14 cellular contexts compared by ENCODE assay signal in genomic region chr14:69008411-69008810, GRCh38. TPM values are rescaled to one million over a fixed set of nuclear protein-coding genes. Genes with fewer than 3 reads are reported as not detected.
DNase-seq lines count a peak whose midpoint lies in the region; ATAC-seq and TF ChIP-seq lines count a peak whose summit lies in the region.
"Had no signal": no experiment of that assay in that cellular context is flagged by ENCODE, and none has a peak within 500 bp of the region (broad histone marks: within the 10 kb centered on the region; RNA-seq: fewer than 3 reads in every experiment).

No MANE protein-coding gene starts in this region.

- H4K20me1 ChIP-seq in neural progenitor cell (ENCODE audit: low read depth), result no peaks in the 10 kb centered on the region

- H3K36me3 Mint-ChIP-seq in mesothelial cell of epicardium (no peaks in the 10 kb centered on the region), neural progenitor cell (no peaks in the 10 kb centered on the region)
- H3K36me3 Mint-ChIP-seq: memory B cell had no signal

- H3K27ac ChIP-seq in neural progenitor cell, result no peak overlapping the region
- H3K27ac ChIP-seq: prostate gland, WERI-Rb-1 had no signal

- H3K9ac ChIP-seq in neural progenitor cell, result no peak overlapping the region

- H3K4me1 Mint-ChIP-seq in mesothelial cell of epicardium (peaks cover 26% of the 10 kb centered on the region), neural progenitor cell (peaks cover 16% of the 10 kb centered on the region)

- H3K4me3 ChIP-seq in astrocyte of the cerebellum (ENCODE audit: low read depth, low read length), result no peak overlapping the region
- no peak overlapping the region for H3K4me3 ChIP-seq in neural progenitor cell
- H3K4me3 ChIP-seq: prostate gland, transverse colon had no signal

- peaks cover 3% of the 10 kb centered on the region for H3F3A ChIP-seq in neural progenitor cell (ENCODE audit: low read depth)

- H2AFZ ChIP-seq in neural progenitor cell (replicated peaks), result no peak overlapping the region

- no peaks in the 10 kb centered on the region for H3K9me3 Mint-ChIP-seq in mesothelial cell of epicardium
- no peaks in the 10 kb centered on the region for H3K9me3 Mint-ChIP-seq in neural progenitor cell
- H3K9me3 Mint-ChIP-seq: memory B cell had no signal

- no peaks in the 10 kb centered on the region for H3K79me2 ChIP-seq in neural progenitor cell (ENCODE audit: low read depth)

- H3K9me3 ChIP-seq in neural progenitor cell (ENCODE audit: low read depth), result no peaks in the 10 kb centered on the region
- H3K9me3 ChIP-seq: prostate gland, transverse colon had no signal

- H3K4me2 ChIP-seq in neural progenitor cell, result no peak overlapping the region

- H3K27me3 Mint-ChIP-seq in mesothelial cell of epicardium (ENCODE audit: low read depth) (no peaks in the 10 kb centered on the region), neural progenitor cell (ENCODE audit: insufficient read depth, low read depth) (peaks cover 7% of the 10 kb centered on the region)

- H3K27me3 ChIP-seq in neural progenitor cell, result no peaks in the 10 kb centered on the region
- H3K27me3 ChIP-seq: transverse colon had no signal

- peak; percentile 12 for DNase-seq in activated effector memory CD4-positive, alpha-beta T cell treated with anti-CD3 and anti-CD28 coated beads, Interleukin-2, amount 50 U/mL, for 16 hours
- no peak for DNase-seq in activated effector memory CD4-positive, alpha-beta T cell treated with Interleukin-2 at 50 U/mL for 16 hours
- DNase-seq in astrocyte of the cerebellum (ENCODE audit: low read depth) (peak; percentile 42), mesothelial cell of epicardium (ENCODE audit: low spot score in 2 of 2, unreplicated experiment in 2 of 2) (no peak), NOMO-1 (lab: John Stamatoyannopoulos, UW; ENCODE audit: unreplicated experiment in 2 of 2) (no peak), neural progenitor cell (ENCODE audit: low spot score) (no peak)
- no peak for DNase-seq in activated CD4-positive, CD25-positive, alpha-beta regulatory T cell treated with anti-CD3 and anti-CD28 coated beads, Interleukin-2, amount 50 U/mL, for 72 hours
- DNase-seq: amygdala, NCI-H526 treated with DMSO at 0.1 percent for 48 hours, transverse colon, WERI-Rb-1 had no signal

- in situ Hi-C loops in astrocyte of the cerebellum (cut with HindIII; ENCODE audit: low sequenced_read_pairs), result no loop called here

- H3K4me1 ChIP-seq in neural progenitor cell, result peaks cover 7% of the 10 kb centered on the region
- H3K4me1 ChIP-seq: prostate gland had no signal

- ATAC-seq in HG03039 (IDR thresholded peaks at IDR 0.05; ENCODE audit: unreplicated experiment), result no peak

- no peak for TF ChIP-seq CTCF in astrocyte of the cerebellum (IDR thresholded peaks at IDR 0.05; ENCODE audit: low read depth, low read length, missing control alignments)
- no peak for TF ChIP-seq CTCF in mesothelial cell of epicardium (IDR thresholded peaks at IDR 0.05; ENCODE audit: unreplicated experiment)
- TF ChIP-seq CTCF in neural progenitor cell (IDR thresholded peaks at IDR 0.05), result no peak

- no peaks in the 10 kb centered on the region for H3K36me3 ChIP-seq in neural progenitor cell
- H3K36me3 ChIP-seq: prostate gland, transverse colon, WERI-Rb-1 had no signal

- H3K27ac Mint-ChIP-seq in mesothelial cell of epicardium (peak overlapping the region; percentile 94), neural progenitor cell (no peak overlapping the region)
- H3K27ac Mint-ChIP-seq: memory B cell had no signal

- H3K4me3 Mint-ChIP-seq in mesothelial cell of epicardium (no peak overlapping the region), neural progenitor cell (no peak overlapping the region)
- H3K4me3 Mint-ChIP-seq: memory B cell had no signal

RNA-seq across cellular contexts. Expression of gene ACTN1, which starts 29.3 kb away (rescaled TPM):
- total RNA-seq in mesothelial cell of epicardium, result 155 to 166 TPM (median 163 TPM) in 3 replicates
- total RNA-seq in neural progenitor cell (ENCODE audit: low replicate concordance), result 70.7 and 97.7 TPM in 2 replicates

Comparison
In these comparisons a context has a peak if more than half of its experiments do, and no peak if none do; other contexts are left out.
1. DNase-seq: peak in activated effector memory CD4-positive, alpha-beta T cell treated with anti-CD3 and anti-CD28 coated beads, Interleukin-2, amount 50 U/mL, for 16 hours (single experiment) and astrocyte of the cerebellum (single experiment); none in activated effector memory CD4-positive, alpha-beta T cell treated with Interleukin-2 at 50 U/mL for 16 hours (single experiment), mesothelial cell of epicardium (0 of 2), NOMO-1 (0 of 2), neural progenitor cell (single experiment) and activated CD4-positive, CD25-positive, alpha-beta regulatory T cell treated with anti-CD3 and anti-CD28 coated beads, Interleukin-2, amount 50 U/mL, for 72 hours (single experiment).